ENCODE assay signal across 12 cellular contexts in the genomic region with DNA sequence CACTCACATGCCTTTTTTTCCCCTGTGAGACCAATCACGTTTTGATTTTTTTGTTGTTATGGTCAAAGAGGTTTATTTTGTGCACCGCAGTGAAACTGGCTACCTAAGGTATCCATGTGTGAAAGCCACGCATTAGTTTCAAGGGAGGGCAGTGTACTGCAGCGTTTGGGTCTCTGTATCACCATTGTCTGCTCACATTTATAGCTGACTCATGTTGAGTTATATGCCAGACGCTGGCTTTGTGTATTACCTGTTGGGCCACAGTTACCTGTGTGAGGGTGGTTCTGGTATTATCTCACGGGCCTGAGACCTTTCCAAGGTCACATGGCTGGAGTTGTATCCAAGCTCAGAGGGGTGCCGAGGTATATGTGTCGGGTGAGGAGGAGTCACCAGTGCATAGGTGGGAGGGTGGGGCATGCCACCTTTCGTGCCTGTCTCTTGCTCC.
DNase-seq lines count a peak whose midpoint lies in the region; ATAC-seq, FAIRE-seq and TF ChIP-seq lines count a peak whose summit lies in the region.
"Had no signal": no experiment of that assay in that cellular context is flagged by ENCODE, and none has a peak within 500 bp of the region (broad histone marks: within the 10 kb centered on the region; RNA-seq: fewer than 3 reads in every experiment).

No MANE protein-coding gene starts in this region.

- intact Hi-C loops in CD8-positive, alpha-beta T cell (cut with DNase I, micrococcal nuclease): loop anchor here in 1 of 2 experiments (2.0 kb wide), 1 partner anchor 21 kb away; no protein-coding TSS in a partner anchor

- H3K27ac ChIP-seq in CD8-positive, alpha-beta T cell (ENCODE audit: low read depth, low read length): no peak overlapping the region
- H3K27ac ChIP-seq in Peyer's patch: peak overlapping the region in 3 of 4 donors; percentile 50 to 66 (median 58)
- peak overlapping the region; percentile 45 to 51 for H3K27ac ChIP-seq in liver (ENCODE audit: low read depth in 1 of 2, low read length in 2 of 2)
- H3K27ac ChIP-seq: psoas muscle had no signal

- no peak for DNase-seq in CD8-positive, alpha-beta T cell
- DNase-seq in Peyer's patch: no peak
- DNase-seq in KG1 (lab: John Stamatoyannopoulos, UW): no peak
- DNase-seq in GM10266 (ENCODE audit: extremely low spot score): no peak
- DNase-seq in D721Med (ENCODE audit: insufficient read length, low spot score): no peak
- DNase-seq in NK-92 treated with Interleukin-12 subunit alpha and Interleukin-12 subunit beta, amount 100 ng/mL, for 24 hours (lab: John Stamatoyannopoulos, UW): no peak
- DNase-seq: NCI-H1436, psoas muscle had no signal

- TF ChIP-seq CTCF in CD8-positive, alpha-beta T cell (IDR thresholded peaks at IDR 0.05): no peak
- TF ChIP-seq CTCF in Peyer's patch (IDR thresholded peaks at IDR 0.05) (no peak), liver (IDR thresholded peaks at IDR 0.05; ENCODE audit: low read depth, low read length, missing input control) (no peak), GM10266 (IDR thresholded peaks at IDR 0.05; ENCODE audit: control insufficient read depth, insufficient read depth, low read depth, missing control alignments) (no peak), D721Med (IDR thresholded peaks at IDR 0.05; ENCODE audit: insufficient read depth, missing control alignments) (no peak)

- peak overlapping the region; percentile 92 for H3K27ac Mint-ChIP-seq in CD8-positive, alpha-beta T cell

- H3K27me3 Mint-ChIP-seq in CD8-positive, alpha-beta T cell (ENCODE audit: low read depth): no peaks in the 10 kb centered on the region

- no peaks in the 10 kb centered on the region for H3K27me3 ChIP-seq in CD8-positive, alpha-beta T cell (ENCODE audit: insufficient read depth, low read length)
- no peaks in the 10 kb centered on the region for H3K27me3 ChIP-seq in Peyer's patch
- no peaks in the 10 kb centered on the region for H3K27me3 ChIP-seq in liver (ENCODE audit: control insufficient read depth in 4 of 4, insufficient read depth in 4 of 4, low read length in 3 of 4)

- H3K4me3 ChIP-seq in CD8-positive, alpha-beta T cell (ENCODE audit: low read depth, low read length): no peak overlapping the region
- H3K4me3 ChIP-seq in Peyer's patch (no peak overlapping the region), liver (ENCODE audit: low read depth in 1 of 3, low read length in 3 of 3) (no peak overlapping the region)
- H3K4me3 ChIP-seq: psoas muscle had no signal

- CTCF ChIA-PET in CD8-positive, alpha-beta T cell (lab: Charles Lee): interaction anchor here (1.0 to 2.4 kb wide), 8 partner anchors 8 to 133 kb away, joined by 3 to 12 read pairs (median 6); a partner anchor contains a TSS

- H3K36me3 Mint-ChIP-seq in CD8-positive, alpha-beta T cell: no peaks in the 10 kb centered on the region

- TF ChIP-seq POLR2A in Peyer's patch (IDR thresholded peaks at IDR 0.05): no peak

- no peaks in the 10 kb centered on the region for H3K9me3 ChIP-seq in CD8-positive, alpha-beta T cell (ENCODE audit: low read length)
- H3K9me3 ChIP-seq in Peyer's patch: no peaks in the 10 kb centered on the region
- no peaks in the 10 kb centered on the region for H3K9me3 ChIP-seq in liver (ENCODE audit: control insufficient read depth in 4 of 4, low read length in 3 of 4)
- H3K9me3 ChIP-seq: psoas muscle had no signal

- no peaks in the 10 kb centered on the region for H3K9me3 Mint-ChIP-seq in CD8-positive, alpha-beta T cell

- 70% methylated on average over 9 of the region's 9 CpGs for WGBS in liver

- H3K36me3 ChIP-seq in CD8-positive, alpha-beta T cell (ENCODE audit: insufficient read depth, low read length): no peaks in the 10 kb centered on the region
- H3K36me3 ChIP-seq in Peyer's patch: no peaks in the 10 kb centered on the region
- H3K36me3 ChIP-seq in liver (ENCODE audit: control insufficient read depth in 4 of 4, insufficient read depth in 3 of 4, low read depth in 1 of 4, low read length in 3 of 4): no peaks in the 10 kb centered on the region

- no peak overlapping the region for H3K9ac ChIP-seq in liver (ENCODE audit: low read depth in 1 of 2, low read length in 2 of 2)

- TF ChIP-seq RAD21 in liver (IDR thresholded peaks at IDR 0.05): no peak

- no peak for FAIRE-seq in D721Med (lab: Jason Lieb, UNC)
- FAIRE-seq: astrocyte, G401.6 had no signal

- H3K4me1 Mint-ChIP-seq in CD8-positive, alpha-beta T cell (ENCODE audit: low read depth): peaks cover 88% of the 10 kb centered on the region

- POLR2A ChIA-PET in CD8-positive, alpha-beta T cell (lab: Charles Lee): interaction anchor here (1.3 to 2.1 kb wide), 3 partner anchors 8 to 75 kb away, joined by 3 to 9 read pairs (median 5); a partner anchor contains a TSS

- H3K4me3 Mint-ChIP-seq in CD8-positive, alpha-beta T cell: peak overlapping the region; percentile 57

- ATAC-seq in CD8-positive, alpha-beta T cell: peak; percentile 51
- ATAC-seq in GM21576 (IDR thresholded peaks at IDR 0.05; ENCODE audit: unreplicated experiment): peak; percentile 55

- peaks cover 24% of the 10 kb centered on the region for H3K4me1 ChIP-seq in CD8-positive, alpha-beta T cell (ENCODE audit: insufficient read depth, low read length)
- H3K4me1 ChIP-seq in Peyer's patch: peaks cover 0 to 24% (median 2%) of the 10 kb centered on the region in 4 donors
- H3K4me1 ChIP-seq in liver (ENCODE audit: control insufficient read depth in 4 of 4, insufficient read depth in 4 of 4, low read length in 3 of 4): peaks cover 0 to 15% (median 8%) of the 10 kb centered on the region in 4 donors

TF ChIP-seq in liver, 16 proteins besides CTCF, POLR2A, EP300 and RAD21:
- no peak for TF ChIP-seq HNF4A (conservative IDR thresholded peaks at IDR 0.05)
- TF ChIP-seq, protein P1, sequence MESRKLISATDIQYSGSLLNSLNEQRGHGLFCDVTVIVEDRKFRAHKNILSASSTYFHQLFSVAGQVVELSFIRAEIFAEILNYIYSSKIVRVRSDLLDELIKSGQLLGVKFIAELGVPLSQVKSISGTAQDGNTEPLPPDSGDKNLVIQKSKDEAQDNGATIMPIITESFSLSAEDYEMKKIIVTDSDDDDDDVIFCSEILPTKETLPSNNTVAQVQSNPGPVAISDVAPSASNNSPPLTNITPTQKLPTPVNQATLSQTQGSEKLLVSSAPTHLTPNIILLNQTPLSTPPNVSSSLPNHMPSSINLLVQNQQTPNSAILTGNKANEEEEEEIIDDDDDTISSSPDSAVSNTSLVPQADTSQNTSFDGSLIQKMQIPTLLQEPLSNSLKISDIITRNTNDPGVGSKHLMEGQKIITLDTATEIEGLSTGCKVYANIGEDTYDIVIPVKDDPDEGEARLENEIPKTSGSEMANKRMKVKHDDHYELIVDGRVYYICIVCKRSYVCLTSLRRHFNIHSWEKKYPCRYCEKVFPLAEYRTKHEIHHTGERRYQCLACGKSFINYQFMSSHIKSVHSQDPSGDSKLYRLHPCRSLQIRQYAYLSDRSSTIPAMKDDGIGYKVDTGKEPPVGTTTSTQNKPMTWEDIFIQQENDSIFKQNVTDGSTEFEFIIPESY (IDR thresholded peaks at IDR 0.05): no peak
- TF ChIP-seq, protein P2, sequence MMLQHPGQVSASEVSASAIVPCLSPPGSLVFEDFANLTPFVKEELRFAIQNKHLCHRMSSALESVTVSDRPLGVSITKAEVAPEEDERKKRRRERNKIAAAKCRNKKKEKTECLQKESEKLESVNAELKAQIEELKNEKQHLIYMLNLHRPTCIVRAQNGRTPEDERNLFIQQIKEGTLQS (IDR thresholded peaks at IDR 0.05): no peak
- TF ChIP-seq YY1 (IDR thresholded peaks at IDR 0.05): no peak
- TF ChIP-seq NR2F2 (IDR thresholded peaks at IDR 0.05): no peak
- TF ChIP-seq, protein P3, sequence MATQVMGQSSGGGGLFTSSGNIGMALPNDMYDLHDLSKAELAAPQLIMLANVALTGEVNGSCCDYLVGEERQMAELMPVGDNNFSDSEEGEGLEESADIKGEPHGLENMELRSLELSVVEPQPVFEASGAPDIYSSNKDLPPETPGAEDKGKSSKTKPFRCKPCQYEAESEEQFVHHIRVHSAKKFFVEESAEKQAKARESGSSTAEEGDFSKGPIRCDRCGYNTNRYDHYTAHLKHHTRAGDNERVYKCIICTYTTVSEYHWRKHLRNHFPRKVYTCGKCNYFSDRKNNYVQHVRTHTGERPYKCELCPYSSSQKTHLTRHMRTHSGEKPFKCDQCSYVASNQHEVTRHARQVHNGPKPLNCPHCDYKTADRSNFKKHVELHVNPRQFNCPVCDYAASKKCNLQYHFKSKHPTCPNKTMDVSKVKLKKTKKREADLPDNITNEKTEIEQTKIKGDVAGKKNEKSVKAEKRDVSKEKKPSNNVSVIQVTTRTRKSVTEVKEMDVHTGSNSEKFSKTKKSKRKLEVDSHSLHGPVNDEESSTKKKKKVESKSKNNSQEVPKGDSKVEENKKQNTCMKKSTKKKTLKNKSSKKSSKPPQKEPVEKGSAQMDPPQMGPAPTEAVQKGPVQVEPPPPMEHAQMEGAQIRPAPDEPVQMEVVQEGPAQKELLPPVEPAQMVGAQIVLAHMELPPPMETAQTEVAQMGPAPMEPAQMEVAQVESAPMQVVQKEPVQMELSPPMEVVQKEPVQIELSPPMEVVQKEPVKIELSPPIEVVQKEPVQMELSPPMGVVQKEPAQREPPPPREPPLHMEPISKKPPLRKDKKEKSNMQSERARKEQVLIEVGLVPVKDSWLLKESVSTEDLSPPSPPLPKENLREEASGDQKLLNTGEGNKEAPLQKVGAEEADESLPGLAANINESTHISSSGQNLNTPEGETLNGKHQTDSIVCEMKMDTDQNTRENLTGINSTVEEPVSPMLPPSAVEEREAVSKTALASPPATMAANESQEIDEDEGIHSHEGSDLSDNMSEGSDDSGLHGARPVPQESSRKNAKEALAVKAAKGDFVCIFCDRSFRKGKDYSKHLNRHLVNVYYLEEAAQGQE (IDR thresholded peaks at IDR 0.05): no peak
- TF ChIP-seq FOXA1 (IDR thresholded peaks at IDR 0.05): no peak
- TF ChIP-seq JUND (IDR thresholded peaks at IDR 0.05): no peak
- no peak for TF ChIP-seq RXRA (IDR thresholded peaks at IDR 0.05)
- TF ChIP-seq HNF4G (IDR thresholded peaks at IDR 0.05): no peak
- TF ChIP-seq SP1 (IDR thresholded peaks at IDR 0.05): no peak
- TF ChIP-seq GABPA (IDR thresholded peaks at IDR 0.05 in 1 of 2, conservative IDR thresholded peaks at IDR 0.05 in 1 of 2): no peak
- no peak for TF ChIP-seq TAF1 (conservative IDR thresholded peaks at IDR 0.05)
- TF ChIP-seq FOXA2 (IDR thresholded peaks at IDR 0.05): no peak
- no peak for TF ChIP-seq EGR1 (IDR thresholded peaks at IDR 0.05; ENCODE audit: low read depth in 2 of 2)
- TF ChIP-seq, protein P4, sequence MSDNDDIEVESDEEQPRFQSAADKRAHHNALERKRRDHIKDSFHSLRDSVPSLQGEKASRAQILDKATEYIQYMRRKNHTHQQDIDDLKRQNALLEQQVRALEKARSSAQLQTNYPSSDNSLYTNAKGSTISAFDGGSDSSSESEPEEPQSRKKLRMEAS (IDR thresholded peaks at IDR 0.05): no peak
